In genomic region chr2:156430978-156431358, GRCh38 we compare ENCODE assay signal across 8 cellular contexts. TPM values are rescaled to one million over a fixed set of nuclear protein-coding genes. Genes with fewer than 3 reads are reported as not detected.
A peak's percentile ranks its signal among the peaks of the same experiment; 100 is the strongest.
DNase-seq lines count a peak whose midpoint lies in the region; ATAC-seq, FAIRE-seq and TF ChIP-seq lines count a peak whose summit lies in the region.

No MANE protein-coding gene starts in this region.

- H4K20me1 ChIP-seq in OCI-LY7 (ENCODE audit: insufficient read depth, low read length): no peaks in the 10 kb centered on the region

- DNase-seq in A549 (ENCODE audit: low read depth in 1 of 2, low spot score in 1 of 2) (peak; percentile 54 to 80), OCI-LY7 (ENCODE audit: low spot score) (no peak), fibroblast of mammary gland (ENCODE audit: low read depth) (peak; percentile 74), left ventricle myocardium superior (no peak), NCI-H2081 (lab: John Stamatoyannopoulos, UW) (no peak), DMS114 treated with DMSO at 0.1 percent for 48 hours (lab: John Stamatoyannopoulos, UW; ENCODE audit: unreplicated experiment) (no peak)

- H3K4me2 ChIP-seq in A549 (peak overlapping the region; percentile 72), OCI-LY7 (ENCODE audit: low read length) (no peak overlapping the region)

- H3K4me1 ChIP-seq in A549 (peaks cover 41% of the 10 kb centered on the region), OCI-LY7 (ENCODE audit: insufficient read depth, low read length, poor library complexity, severe bottlenecking) (peaks cover 3% of the 10 kb centered on the region)

- no peaks in the 10 kb centered on the region for H3K79me2 ChIP-seq in OCI-LY7 (ENCODE audit: insufficient read depth, low read depth, low read length)

- peak overlapping the region; percentile 55; the same call in 1 of the 2 replicates for H2AFZ ChIP-seq in OCI-LY7 (ENCODE audit: low read length)

- H3K4me3 ChIP-seq in A549: no peak overlapping the region
- no peak overlapping the region for H3K4me3 ChIP-seq in OCI-LY7 (ENCODE audit: low read depth, low read length, poor library complexity, severe bottlenecking)
- H3K4me3 ChIP-seq in fibroblast of mammary gland (ENCODE audit: control insufficient read depth, low read depth, low read length): no peak overlapping the region

- H3K9me3 ChIP-seq in A549: no peaks in the 10 kb centered on the region
- no peaks in the 10 kb centered on the region for H3K9me3 ChIP-seq in OCI-LY7 (ENCODE audit: low read length)

- FAIRE-seq in A549 (lab: Jason Lieb, UNC): peak; percentile 46

- peak in 1 of 2 experiments; percentile 11; a peak in 1 of 6 replicates for ATAC-seq in A549
- peak; percentile 59 for ATAC-seq in GM18907 (IDR thresholded peaks at IDR 0.05; ENCODE audit: unreplicated experiment)
- ATAC-seq in HG03025 (IDR thresholded peaks at IDR 0.05; ENCODE audit: low FRiP score, unreplicated experiment): peak; percentile 74
- no peak for ATAC-seq in left ventricle myocardium superior

- TF ChIP-seq CTCF in A549 (IDR thresholded peaks at IDR 0.05) (no peak), OCI-LY7 (conservative IDR thresholded peaks at IDR 0.05; ENCODE audit: low read length) (no peak), fibroblast of mammary gland (conservative IDR thresholded peaks at IDR 0.05; ENCODE audit: control insufficient read depth, insufficient read depth, low read depth, low read length) (no peak)

- TF ChIP-seq POLR2A in A549 (IDR thresholded peaks at IDR 0.05; ENCODE audit: low read length): no peak

- peak overlapping the region; percentile 80 to 86 for H3K27ac ChIP-seq in A549
- no peak overlapping the region for H3K27ac ChIP-seq in OCI-LY7 (ENCODE audit: low read depth, low read length, poor library complexity, severe bottlenecking)

- H3K36me3 ChIP-seq in OCI-LY7 (ENCODE audit: insufficient read depth, low read length): no peaks in the 10 kb centered on the region

- no peak for TF ChIP-seq EP300 in A549 (IDR thresholded peaks at IDR 0.05)

- CTCF ChIA-PET in A549 (lab: Yijun Ruan, JAX) (interaction anchor here (1.3 kb wide), 1 partner anchor 12 kb away, joined by 3 read pairs; no protein-coding TSS in a partner anchor), OCI-LY7 (lab: Charles Lee; ENCODE audit: unreplicated experiment) (no interaction called here)

- 6% methylated on average over 1 of the region's 1 CpG for WGBS in A549 (ENCODE audit: missing lambda C conversion rate)

- POLR2A ChIA-PET in A549 (lab: Yijun Ruan, JAX) (interaction anchor here (1.2 kb wide), 1 partner anchor 90 kb away, joined by 3 read pairs; no protein-coding TSS in a partner anchor), OCI-LY7 (lab: Charles Lee) (interaction anchor here (0.6 to 1.3 kb wide), 4 partner anchors 22 to 197 kb away, joined by 3 to 4 read pairs (median 4); no protein-coding TSS in a partner anchor)

- TF ChIP-seq RAD21 in A549 (conservative IDR thresholded peaks at IDR 0.05 in 1 of 2, IDR thresholded peaks at IDR 0.05 in 1 of 2): no peak

- BruUV-seq in OCI-LY7 (replicated peaks; lab: Mats Ljungman, UMichigan): no TSS peak

- intact Hi-C loops in OCI-LY7 (cut with micrococcal nuclease; ENCODE audit: unreplicated experiment) (no loop called here), left ventricle myocardium superior (cut with micrococcal nuclease) (no loop called here)

- no peaks in the 10 kb centered on the region for H3K9me2 ChIP-seq in OCI-LY7 (ENCODE audit: insufficient read depth, low read length)

TF ChIP-seq in A549, 52 proteins besides CTCF, POLR2A, EP300 and RAD21:
- no peak for TF ChIP-seq MAZ (IDR thresholded peaks at IDR 0.05; ENCODE audit: borderline replicate concordance, low read depth, low read length)
- TF ChIP-seq PBX3 (IDR thresholded peaks at IDR 0.05): no peak
- 0 out of 2 replicates have a peak, but pooled peaks have one; percentile 35 for TF ChIP-seq FOSL2 (IDR thresholded peaks at IDR 0.05)
- peak; percentile 80 for TF ChIP-seq FOSL2 (CRISPR knock-in tag; IDR thresholded peaks at IDR 0.05)
- no peak for TF ChIP-seq EHF (CRISPR knock-in tag; IDR thresholded peaks at IDR 0.05)
- TF ChIP-seq, protein P1, sequence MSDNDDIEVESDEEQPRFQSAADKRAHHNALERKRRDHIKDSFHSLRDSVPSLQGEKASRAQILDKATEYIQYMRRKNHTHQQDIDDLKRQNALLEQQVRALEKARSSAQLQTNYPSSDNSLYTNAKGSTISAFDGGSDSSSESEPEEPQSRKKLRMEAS (IDR thresholded peaks at IDR 0.05): peak; percentile 21; the same call in 1 of the 2 replicates
- peak; percentile 99 for TF ChIP-seq MAFK (IDR thresholded peaks at IDR 0.05; ENCODE audit: partially characterized antibody)
- TF ChIP-seq TP53 (CRISPR knock-in tag; IDR thresholded peaks at IDR 0.05): no peak
- TF ChIP-seq, protein P2, sequence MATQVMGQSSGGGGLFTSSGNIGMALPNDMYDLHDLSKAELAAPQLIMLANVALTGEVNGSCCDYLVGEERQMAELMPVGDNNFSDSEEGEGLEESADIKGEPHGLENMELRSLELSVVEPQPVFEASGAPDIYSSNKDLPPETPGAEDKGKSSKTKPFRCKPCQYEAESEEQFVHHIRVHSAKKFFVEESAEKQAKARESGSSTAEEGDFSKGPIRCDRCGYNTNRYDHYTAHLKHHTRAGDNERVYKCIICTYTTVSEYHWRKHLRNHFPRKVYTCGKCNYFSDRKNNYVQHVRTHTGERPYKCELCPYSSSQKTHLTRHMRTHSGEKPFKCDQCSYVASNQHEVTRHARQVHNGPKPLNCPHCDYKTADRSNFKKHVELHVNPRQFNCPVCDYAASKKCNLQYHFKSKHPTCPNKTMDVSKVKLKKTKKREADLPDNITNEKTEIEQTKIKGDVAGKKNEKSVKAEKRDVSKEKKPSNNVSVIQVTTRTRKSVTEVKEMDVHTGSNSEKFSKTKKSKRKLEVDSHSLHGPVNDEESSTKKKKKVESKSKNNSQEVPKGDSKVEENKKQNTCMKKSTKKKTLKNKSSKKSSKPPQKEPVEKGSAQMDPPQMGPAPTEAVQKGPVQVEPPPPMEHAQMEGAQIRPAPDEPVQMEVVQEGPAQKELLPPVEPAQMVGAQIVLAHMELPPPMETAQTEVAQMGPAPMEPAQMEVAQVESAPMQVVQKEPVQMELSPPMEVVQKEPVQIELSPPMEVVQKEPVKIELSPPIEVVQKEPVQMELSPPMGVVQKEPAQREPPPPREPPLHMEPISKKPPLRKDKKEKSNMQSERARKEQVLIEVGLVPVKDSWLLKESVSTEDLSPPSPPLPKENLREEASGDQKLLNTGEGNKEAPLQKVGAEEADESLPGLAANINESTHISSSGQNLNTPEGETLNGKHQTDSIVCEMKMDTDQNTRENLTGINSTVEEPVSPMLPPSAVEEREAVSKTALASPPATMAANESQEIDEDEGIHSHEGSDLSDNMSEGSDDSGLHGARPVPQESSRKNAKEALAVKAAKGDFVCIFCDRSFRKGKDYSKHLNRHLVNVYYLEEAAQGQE (IDR thresholded peaks at IDR 0.05): no peak
- TF ChIP-seq ZFP36 (IDR thresholded peaks at IDR 0.05; ENCODE audit: borderline replicate concordance, partially characterized antibody): no peak
- no peak for TF ChIP-seq ESRRA (IDR thresholded peaks at IDR 0.05; ENCODE audit: borderline replicate concordance, low read length)
- no peak for TF ChIP-seq SMC3 (IDR thresholded peaks at IDR 0.05)
- no peak for TF ChIP-seq CHD2 (IDR thresholded peaks at IDR 0.05; ENCODE audit: low read length, partially characterized antibody)
- TF ChIP-seq RFX5 (IDR thresholded peaks at IDR 0.05): no peak
- peak; percentile 23; the same call in 1 of the 2 replicates for TF ChIP-seq JUNB (IDR thresholded peaks at IDR 0.05)
- TF ChIP-seq NFE2L2 (conservative IDR thresholded peaks at IDR 0.05; ENCODE audit: low read length): peak; percentile 95
- no peak for TF ChIP-seq HDAC2 (IDR thresholded peaks at IDR 0.05)
- TF ChIP-seq SREBF2 (IDR thresholded peaks at IDR 0.05): no peak
- TF ChIP-seq RNF2 (IDR thresholded peaks at IDR 0.05; ENCODE audit: borderline replicate concordance, low read depth): no peak
- TF ChIP-seq CBX8 (IDR thresholded peaks at IDR 0.05): no peak
- peak; percentile 15; the same call in 1 of the 2 replicates for TF ChIP-seq EHMT2 (IDR thresholded peaks at IDR 0.05; ENCODE audit: low read depth)
- TF ChIP-seq HOXB13 (CRISPR knock-in tag; IDR thresholded peaks at IDR 0.05; ENCODE audit: low read depth): 0 out of 2 replicates have a peak, but pooled peaks have one; percentile 21
- TF ChIP-seq PHF8 (IDR thresholded peaks at IDR 0.05; ENCODE audit: borderline replicate concordance, low read depth): no peak
- TF ChIP-seq ZC3H11A (IDR thresholded peaks at IDR 0.05): no peak
- TF ChIP-seq ZNF302 (CRISPR knock-in tag; IDR thresholded peaks at IDR 0.05): no peak

RNA-seq across cellular contexts. Expression of gene GPD2, which starts 5.2 kb away (rescaled TPM):
- 39.6 and 41.9 TPM in 2 replicates for polyA plus RNA-seq in A549 (2011; rRNA removed)
- 7.9 and 8.6 TPM in 2 replicates for polyA plus RNA-seq in A549 (2012; cell fraction: cytosol; rRNA removed)
- 5.6 and 8.6 TPM in 2 replicates for polyA plus RNA-seq in A549 (2012; cell fraction: nucleus; rRNA removed)
- polyA plus RNA-seq in A549 (2017; fragmentation: RNase III; extraction: RNeasy Plus Mini Kit Qiagen cat#74134 plus additional on column Dnase treatment): 26.6 to 28.3 TPM (median 27.8 TPM) in 3 replicates
- polyA minus RNA-seq in A549 (2011; rRNA and poly(A)+ RNA removed): 76.4 and 79.8 TPM in 2 replicates
- total RNA-seq in OCI-LY7 (2014; rRNA removed; shearing (Covaris generic)): 6.6 and 6.9 TPM in 2 replicates
- 20.2 and 22.9 TPM in 2 replicates for total RNA-seq in OCI-LY7 (2022)
- 18.5 TPM for total RNA-seq in left ventricle myocardium superior

Comparison
In these comparisons a context has a peak if more than half of its experiments do, and no peak if none do; other contexts are left out.
1. DNase-seq: peak in A549 (2 of 2) and fibroblast of mammary gland (single experiment); none in OCI-LY7 (single experiment), left ventricle myocardium superior (single experiment), NCI-H2081 (0 of 2) and DMS114 treated with DMSO at 0.1 percent for 48 hours (single experiment).